In the genomic region with DNA sequence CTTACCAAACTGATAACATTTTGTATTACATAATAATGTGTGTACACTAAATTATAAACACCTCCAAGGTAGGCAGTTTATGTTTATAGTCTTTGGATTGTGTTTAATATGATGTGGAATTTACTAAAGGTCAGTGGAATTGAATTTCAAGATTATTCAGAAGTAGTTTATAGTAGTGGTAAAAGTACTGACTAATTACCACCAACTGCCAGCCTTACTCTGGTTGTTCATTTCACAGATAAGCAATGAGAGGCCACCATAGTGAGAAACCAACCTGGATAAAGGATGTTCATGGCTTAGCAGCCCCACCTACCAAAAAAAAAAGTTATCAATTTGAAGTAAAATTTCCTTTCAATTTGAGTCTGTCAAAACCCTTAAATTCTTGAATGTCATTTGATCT, we compare ENCODE assay signal across 16 cellular contexts. TPM values are rescaled to one million over a fixed set of nuclear protein-coding genes. Genes with fewer than 3 reads are reported as not detected.
DNase-seq lines count a peak whose midpoint lies in the region; FAIRE-seq and TF ChIP-seq lines count a peak whose summit lies in the region.
"Had no signal": no experiment of that assay in that cellular context is flagged by ENCODE, and none has a peak within 500 bp of the region (broad histone marks: within the 10 kb centered on the region; RNA-seq: fewer than 3 reads in every experiment).

No MANE protein-coding gene starts in this region.

- no peaks in the 10 kb centered on the region for H3K9me3 Mint-ChIP-seq in Calu3 (ENCODE audit: low read depth, unreplicated experiment)
- no peaks in the 10 kb centered on the region for H3K9me3 Mint-ChIP-seq in activated CD4-positive, alpha-beta memory T cell treated with anti-CD3 and anti-CD28 coated beads for 36 hours

- H3K4me1 ChIP-seq in hepatocyte (ENCODE audit: insufficient read depth) (no peaks in the 10 kb centered on the region), small intestine (ENCODE audit: control insufficient read depth in 2 of 2, insufficient read depth in 1 of 2, low read depth in 1 of 2, low read length in 1 of 2) (no peaks in the 10 kb centered on the region)

- no peaks in the 10 kb centered on the region for H3K9me3 ChIP-seq in hepatocyte (ENCODE audit: low read depth)
- no peaks in the 10 kb centered on the region for H3K9me3 ChIP-seq in small intestine (ENCODE audit: control insufficient read depth, low read depth)

- H3K27me3 ChIP-seq in hepatocyte = no peaks in the 10 kb centered on the region
- H3K27me3 ChIP-seq in small intestine (ENCODE audit: control insufficient read depth in 2 of 2, insufficient read depth in 2 of 2, low read length in 2 of 2) = no peaks in the 10 kb centered on the region

- peaks cover 34% of the 10 kb centered on the region for H3K4me1 Mint-ChIP-seq in Calu3 (ENCODE audit: low read depth, unreplicated experiment)
- no peaks in the 10 kb centered on the region for H3K4me1 Mint-ChIP-seq in activated CD4-positive, alpha-beta memory T cell treated with anti-CD3 and anti-CD28 coated beads for 36 hours (ENCODE audit: low read depth)
- H3K4me1 Mint-ChIP-seq: B cell had no signal

- TF ChIP-seq CTCF in Calu3 (IDR thresholded peaks at IDR 0.05; ENCODE audit: unreplicated experiment) (no peak), hepatocyte (IDR thresholded peaks at IDR 0.05; ENCODE audit: poor library complexity) (no peak)

- intact Hi-C loops in Calu3 (cut with micrococcal nuclease; ENCODE audit: unreplicated experiment) = loop anchor here (1.0 to 10.0 kb wide), 5 partner anchors 40 to 872 kb away; no protein-coding TSS in a partner anchor
- intact Hi-C loops in activated CD4-positive, alpha-beta memory T cell treated with anti-CD3 and anti-CD28 coated beads for 36 hours (cut with micrococcal nuclease) = loop anchor here (1.0 kb wide), 1 partner anchor 605 kb away; no protein-coding TSS in a partner anchor

- H3K4me3 ChIP-seq in hepatocyte (no peak overlapping the region), small intestine (ENCODE audit: low read depth in 1 of 2, low read length in 2 of 2) (no peak overlapping the region)
- H3K4me3 ChIP-seq: K562 had no signal

- DNase-seq in Calu3 = no peak
- peak; percentile 7 for DNase-seq in amniotic epithelial cell (ENCODE audit: low read depth)
- DNase-seq in hepatocyte (ENCODE audit: low spot score) = no peak
- peak; percentile 78 for DNase-seq in small intestine
- DNase-seq in NCI-H526 treated with DMSO at 0.1 percent for 48 hours (lab: John Stamatoyannopoulos, UW) = no peak
- DNase-seq in NCI-H510A treated with DMSO at 0.1 percent for 48 hours (lab: John Stamatoyannopoulos, UW) = no peak
- no peak for DNase-seq in activated CD4-positive, alpha-beta memory T cell treated with anti-CD3 and anti-CD28 coated beads for 36 hours
- no peak for DNase-seq in NAMALWA (ENCODE audit: low spot score)
- DNase-seq: DMS79 treated with DMSO at 0.1 percent for 48 hours, MM.1S, NCI-H1092, NCI-H1436 treated with DMSO at 0.1 percent for 48 hours, NCI-H1930, SIG-M5 had no signal

- H3K27ac ChIP-seq in hepatocyte = peak overlapping the region; percentile 5
- no peak overlapping the region for H3K27ac ChIP-seq in small intestine (ENCODE audit: low read depth in 1 of 2, low read length in 1 of 2)

- no peaks in the 10 kb centered on the region for H3K79me2 ChIP-seq in hepatocyte

- H3K4me3 Mint-ChIP-seq in Calu3 (ENCODE audit: low read depth, unreplicated experiment) = no peak overlapping the region
- no peak overlapping the region for H3K4me3 Mint-ChIP-seq in activated CD4-positive, alpha-beta memory T cell treated with anti-CD3 and anti-CD28 coated beads for 36 hours
- H3K4me3 Mint-ChIP-seq: B cell had no signal

- no peak overlapping the region for H2AFZ ChIP-seq in hepatocyte

- H3K36me3 ChIP-seq in hepatocyte (replicated peaks; ENCODE audit: insufficient read depth, low read depth) (no peaks in the 10 kb centered on the region), small intestine (ENCODE audit: control insufficient read depth in 2 of 2, insufficient read depth in 2 of 2, low read length in 2 of 2) (no peaks in the 10 kb centered on the region)

- no peaks in the 10 kb centered on the region for H3K9me2 ChIP-seq in hepatocyte (replicated peaks; ENCODE audit: insufficient read depth)

- no TSS peak for BruUV-seq in Calu3 (replicated peaks; lab: Mats Ljungman, UMichigan)

- CTCF ChIA-PET in Calu3 (lab: Charles Lee) = interaction anchor here (0.6 to 1.8 kb wide), 24 partner anchors 11 to 810 kb away, joined by 3 to 23 read pairs (median 4); a partner anchor contains a TSS
- CTCF ChIA-PET in activated CD4-positive, alpha-beta memory T cell treated with anti-CD3 and anti-CD28 coated beads for 36 hours (lab: Charles Lee) = interaction anchor here (0.7 to 3.0 kb wide), 7 partner anchors 10 to 871 kb away, joined by 3 to 22 read pairs (median 3); no protein-coding TSS in a partner anchor

- H3K36me3 Mint-ChIP-seq in Calu3 (ENCODE audit: insufficient read depth, unreplicated experiment) = no peaks in the 10 kb centered on the region
- H3K36me3 Mint-ChIP-seq in activated CD4-positive, alpha-beta memory T cell treated with anti-CD3 and anti-CD28 coated beads for 36 hours = no peaks in the 10 kb centered on the region

- H3K27ac Mint-ChIP-seq in Calu3 (ENCODE audit: unreplicated experiment) = peak overlapping the region; percentile 8
- no peak overlapping the region for H3K27ac Mint-ChIP-seq in activated CD4-positive, alpha-beta memory T cell treated with anti-CD3 and anti-CD28 coated beads for 36 hours
- H3K27ac Mint-ChIP-seq: B cell had no signal

- H4K20me1 ChIP-seq in hepatocyte (ENCODE audit: insufficient read depth, poor library complexity, severe bottlenecking) = no peaks in the 10 kb centered on the region

- no peaks in the 10 kb centered on the region for H3K27me3 Mint-ChIP-seq in Calu3 (ENCODE audit: unreplicated experiment)
- H3K27me3 Mint-ChIP-seq in activated CD4-positive, alpha-beta memory T cell treated with anti-CD3 and anti-CD28 coated beads for 36 hours = peaks cover 5% of the 10 kb centered on the region

- peak; percentile 41 for FAIRE-seq in small intestine (lab: Jason Lieb, UNC)

- no peak overlapping the region for H3K4me2 ChIP-seq in hepatocyte

- POLR2A ChIA-PET in activated CD4-positive, alpha-beta memory T cell treated with anti-CD3 and anti-CD28 coated beads for 36 hours (lab: Charles Lee) = no interaction called here

RNA-seq across cellular contexts. Expression of a gene that starts 54.0 kb away (rescaled TPM):
- total RNA-seq in Calu3 (2022) (9.4 and 10.4 TPM in 2 replicates), hepatocyte (4.5 and 8.2 TPM in 2 replicates)
- polyA plus RNA-seq in hepatocyte (4.8 and 5.3 TPM in 2 replicates), small intestine (1 to 10 TPM in 2 of 3 donors, under 1 TPM in 1; 0.54 to 2.2 (median 1.9) TPM)
- 1 to 10 TPM; 5.7 to 8.7 TPM for total RNA-seq in activated CD4-positive, alpha-beta memory T cell treated with anti-CD3 and anti-CD28 coated beads for 36 hours

Comparison
In these comparisons a context has a peak if more than half of its experiments do, and no peak if none do; other contexts are left out.
1. DNase-seq: peak in amniotic epithelial cell (single experiment) and small intestine (single experiment); none in Calu3 (single experiment), hepatocyte (single experiment), NCI-H526 treated with DMSO at 0.1 percent for 48 hours (single experiment), NCI-H510A treated with DMSO at 0.1 percent for 48 hours (single experiment), activated CD4-positive, alpha-beta memory T cell treated with anti-CD3 and anti-CD28 coated beads for 36 hours (single experiment) and NAMALWA (single experiment).